Comparison of ENCODE assay signal across 1 cellular context in the genomic region with DNA sequence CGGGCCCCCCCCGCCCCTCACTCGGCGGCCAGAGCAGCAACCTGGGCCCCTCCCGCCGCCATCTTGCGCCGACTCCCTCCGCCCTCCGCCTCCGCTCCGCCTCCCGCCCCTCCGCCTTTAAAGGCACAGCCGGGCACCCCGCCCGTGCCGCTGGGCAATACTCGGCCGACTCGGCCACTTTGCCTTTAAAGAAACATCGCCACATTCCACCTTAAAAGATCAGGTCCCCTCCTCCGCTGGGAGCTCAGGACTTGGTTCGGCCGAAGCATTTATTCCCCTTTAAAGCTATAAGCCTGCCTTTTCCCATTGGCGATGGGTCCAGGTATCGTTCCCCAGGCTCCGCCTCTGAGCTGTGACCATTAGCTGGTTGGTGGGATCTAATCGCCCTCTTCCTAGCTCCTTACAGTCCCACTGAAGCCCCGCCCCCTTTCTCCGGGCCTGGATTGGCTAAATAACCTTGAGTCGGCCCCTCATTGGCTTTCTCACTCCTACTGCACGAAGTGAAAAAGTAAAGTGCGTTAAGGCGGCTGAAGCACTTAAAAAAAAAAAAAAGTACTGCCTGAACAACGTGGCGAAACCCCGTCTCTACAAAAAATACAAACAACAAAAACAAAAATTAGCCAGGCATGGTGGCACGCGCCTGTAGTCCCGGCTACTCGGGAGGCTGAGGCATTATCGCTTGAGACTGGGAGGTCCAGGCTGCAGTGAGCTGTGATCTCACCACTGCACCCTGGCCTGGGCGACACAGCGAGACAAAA.
TF ChIP-seq lines count a peak whose summit lies in the region.

A gene with protein sequence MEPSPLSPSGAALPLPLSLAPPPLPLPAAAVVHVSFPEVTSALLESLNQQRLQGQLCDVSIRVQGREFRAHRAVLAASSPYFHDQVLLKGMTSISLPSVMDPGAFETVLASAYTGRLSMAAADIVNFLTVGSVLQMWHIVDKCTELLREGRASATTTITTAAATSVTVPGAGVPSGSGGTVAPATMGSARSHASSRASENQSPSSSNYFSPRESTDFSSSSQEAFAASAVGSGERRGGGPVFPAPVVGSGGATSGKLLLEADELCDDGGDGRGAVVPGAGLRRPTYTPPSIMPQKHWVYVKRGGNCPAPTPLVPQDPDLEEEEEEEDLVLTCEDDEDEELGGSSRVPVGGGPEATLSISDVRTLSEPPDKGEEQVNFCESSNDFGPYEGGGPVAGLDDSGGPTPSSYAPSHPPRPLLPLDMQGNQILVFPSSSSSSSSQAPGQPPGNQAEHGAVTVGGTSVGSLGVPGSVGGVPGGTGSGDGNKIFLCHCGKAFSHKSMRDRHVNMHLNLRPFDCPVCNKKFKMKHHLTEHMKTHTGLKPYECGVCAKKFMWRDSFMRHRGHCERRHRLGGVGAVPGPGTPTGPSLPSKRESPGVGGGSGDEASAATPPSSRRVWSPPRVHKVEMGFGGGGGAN (minus strand): TSS at position 77 of the 758 bp plus-strand sequence. CDS start 828 bp downstream, outside the sequence.

TF ChIP-seq in WTC11, 78 proteins besides CTCF, POLR2A, EP300 and RAD21 (continued from another document):
- TF ChIP-seq, protein P1, sequence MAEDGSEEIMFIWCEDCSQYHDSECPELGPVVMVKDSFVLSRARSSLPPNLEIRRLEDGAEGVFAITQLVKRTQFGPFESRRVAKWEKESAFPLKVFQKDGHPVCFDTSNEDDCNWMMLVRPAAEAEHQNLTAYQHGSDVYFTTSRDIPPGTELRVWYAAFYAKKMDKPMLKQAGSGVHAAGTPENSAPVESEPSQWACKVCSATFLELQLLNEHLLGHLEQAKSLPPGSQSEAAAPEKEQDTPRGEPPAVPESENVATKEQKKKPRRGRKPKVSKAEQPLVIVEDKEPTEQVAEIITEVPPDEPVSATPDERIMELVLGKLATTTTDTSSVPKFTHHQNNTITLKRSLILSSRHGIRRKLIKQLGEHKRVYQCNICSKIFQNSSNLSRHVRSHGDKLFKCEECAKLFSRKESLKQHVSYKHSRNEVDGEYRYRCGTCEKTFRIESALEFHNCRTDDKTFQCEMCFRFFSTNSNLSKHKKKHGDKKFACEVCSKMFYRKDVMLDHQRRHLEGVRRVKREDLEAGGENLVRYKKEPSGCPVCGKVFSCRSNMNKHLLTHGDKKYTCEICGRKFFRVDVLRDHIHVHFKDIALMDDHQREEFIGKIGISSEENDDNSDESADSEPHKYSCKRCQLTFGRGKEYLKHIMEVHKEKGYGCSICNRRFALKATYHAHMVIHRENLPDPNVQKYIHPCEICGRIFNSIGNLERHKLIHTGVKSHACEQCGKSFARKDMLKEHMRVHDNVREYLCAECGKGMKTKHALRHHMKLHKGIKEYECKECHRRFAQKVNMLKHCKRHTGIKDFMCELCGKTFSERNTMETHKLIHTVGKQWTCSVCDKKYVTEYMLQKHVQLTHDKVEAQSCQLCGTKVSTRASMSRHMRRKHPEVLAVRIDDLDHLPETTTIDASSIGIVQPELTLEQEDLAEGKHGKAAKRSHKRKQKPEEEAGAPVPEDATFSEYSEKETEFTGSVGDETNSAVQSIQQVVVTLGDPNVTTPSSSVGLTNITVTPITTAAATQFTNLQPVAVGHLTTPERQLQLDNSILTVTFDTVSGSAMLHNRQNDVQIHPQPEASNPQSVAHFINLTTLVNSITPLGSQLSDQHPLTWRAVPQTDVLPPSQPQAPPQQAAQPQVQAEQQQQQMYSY (CRISPR knock-in tag; IDR thresholded peaks at IDR 0.05), result no peak
